ENCODE assay signal across 20 cellular contexts in the genomic region with DNA sequence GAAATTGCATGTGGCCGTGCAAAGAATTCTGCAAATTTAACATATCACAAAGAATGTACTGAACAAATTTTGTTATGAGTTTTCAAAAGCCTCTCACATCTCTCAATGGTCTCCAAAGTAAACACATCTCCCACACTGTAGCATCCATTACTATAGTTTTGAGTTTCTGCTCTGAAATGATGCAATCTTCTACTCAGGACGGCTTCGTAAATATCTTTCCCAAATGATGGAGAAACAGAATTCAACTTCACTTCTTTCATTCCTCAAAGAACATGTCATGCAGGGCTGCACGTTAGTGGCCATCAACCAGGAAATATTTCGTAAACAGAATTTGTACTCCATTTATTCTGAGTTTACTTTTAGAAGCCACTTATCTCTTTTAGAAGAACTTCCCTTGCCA. TPM values are rescaled to one million over a fixed set of nuclear protein-coding genes. Genes with fewer than 3 reads are reported as not detected.
DNase-seq lines count a peak whose midpoint lies in the region; ATAC-seq and TF ChIP-seq lines count a peak whose summit lies in the region.
"Had no signal": no experiment of that assay in that cellular context is flagged by ENCODE, and none has a peak within 500 bp of the region (broad histone marks: within the 10 kb centered on the region; RNA-seq: fewer than 3 reads in every experiment).

No MANE protein-coding gene starts in this region.

- DNase-seq in cardiac muscle cell (ENCODE audit: low read depth in 1 of 2, low spot score in 1 of 2), result peak in 1 of 2 donors; percentile 61
- no peak for DNase-seq in right atrium auricular region (ENCODE audit: low spot score)
- no peak for DNase-seq in WTC11 (ENCODE audit: low spot score)
- no peak for DNase-seq in left lung
- DNase-seq in spleen, result no peak
- no peak for DNase-seq in globus pallidus (ENCODE audit: low spot score)
- DNase-seq in prostate gland (ENCODE audit: low spot score), result no peak
- DNase-seq in activated naive CD4-positive, alpha-beta T cell (lab: John Stamatoyannopoulos, UW), result no peak
- DNase-seq: activated CD4-positive, alpha-beta T cell treated with anti-CD3 and anti-CD28 coated beads for 36 hours; CD4-positive, CD25-positive, alpha-beta regulatory T cell; glutamatergic neuron; MG63; NCI-H146; NCI-H2171 treated with DMSO at 0.1 percent for 48 hours; NCI-H526 treated with DMSO at 0.1 percent for 48 hours had no signal

- intact Hi-C loops in left lung (cut with DNase I) (no loop called here), spleen (cut with DNase I; ENCODE audit: low total_unique reads) (loop anchor here (10.0 kb wide), 1 partner anchor 50 kb away; no protein-coding TSS in a partner anchor), prostate gland (cut with DNase I) (no loop called here)

- TF ChIP-seq POLR2A in spleen (IDR thresholded peaks at IDR 0.05) (no peak), prostate gland (IDR thresholded peaks at IDR 0.05) (no peak)

- WGBS in spleen, 5 donors, result 54 to 75% (median 63%) methylated on average over 5 of the region's 5 CpGs
- 77% methylated on average over 5 of the region's 5 CpGs for WGBS in prostate gland

- POLR2A ChIA-PET in WTC11 (lab: Charles Lee), result no interaction called here

- H3K36me3 ChIP-seq in cardiac muscle cell (no peaks in the 10 kb centered on the region), right atrium auricular region (no peaks in the 10 kb centered on the region), left lung (no peaks in the 10 kb centered on the region), spleen (no peaks in the 10 kb centered on the region), prostate gland (no peaks in the 10 kb centered on the region)
- H3K36me3 ChIP-seq: MG63 had no signal

- H3K4me1 ChIP-seq in cardiac muscle cell (ENCODE audit: low read depth) (peaks cover 15% of the 10 kb centered on the region), right atrium auricular region (no peaks in the 10 kb centered on the region), left lung (peaks cover 8 to 35% of the 10 kb centered on the region in 2 donors), spleen (peaks cover 3 to 31% (median 13%) of the 10 kb centered on the region in 6 donors), prostate gland (replicated peaks) (no peaks in the 10 kb centered on the region)

- H3K4me3 ChIP-seq in cardiac muscle cell (no peak overlapping the region), right atrium auricular region (no peak overlapping the region), left lung (no peak overlapping the region), spleen (no peak overlapping the region), prostate gland (no peak overlapping the region)
- H3K4me3 ChIP-seq: MG63 had no signal

- H3K27me3 ChIP-seq in cardiac muscle cell, result no peaks in the 10 kb centered on the region
- H3K27me3 ChIP-seq in right atrium auricular region, result no peaks in the 10 kb centered on the region
- H3K27me3 ChIP-seq in left lung, result no peaks in the 10 kb centered on the region
- H3K27me3 ChIP-seq in spleen (replicated peaks in 1 of 7), result no peaks in the 10 kb centered on the region
- H3K27me3 ChIP-seq in prostate gland (replicated peaks; ENCODE audit: insufficient read depth), result no peaks in the 10 kb centered on the region
- H3K27me3 ChIP-seq: MG63 had no signal

- no peak overlapping the region for H3K4me3 Mint-ChIP-seq in WTC11
- H3K4me3 Mint-ChIP-seq: activated CD4-positive, alpha-beta T cell treated with anti-CD3 and anti-CD28 coated beads for 36 hours; CD4-positive, CD25-positive, alpha-beta regulatory T cell had no signal

- H3K27ac ChIP-seq in cardiac muscle cell (peak overlapping the region; percentile 76), right atrium auricular region (peak overlapping the region in 1 of 2 donors; percentile 9), left lung (peak overlapping the region in 1 of 2 donors; percentile 70), spleen (peak overlapping the region in 5 of 8 donors; percentile 15 to 69 (median 54)), prostate gland (no peak overlapping the region)
- H3K27ac ChIP-seq: epithelial cell of prostate, RWPE1 had no signal

- no peak overlapping the region for H3K27ac Mint-ChIP-seq in WTC11
- H3K27ac Mint-ChIP-seq: activated CD4-positive, alpha-beta T cell treated with anti-CD3 and anti-CD28 coated beads for 36 hours; CD4-positive, CD25-positive, alpha-beta regulatory T cell had no signal

- no peak for ATAC-seq in WTC11
- ATAC-seq in left lung, result peak; percentile 66
- ATAC-seq: sciatic nerve, SK-N-SH treated with all-trans-retinoic acid at 6 μM for 48 hours had no signal

- peaks cover 13% of the 10 kb centered on the region for H3K9me3 Mint-ChIP-seq in WTC11

- no peaks in the 10 kb centered on the region for H3K9me3 ChIP-seq in cardiac muscle cell (ENCODE audit: low read depth)
- H3K9me3 ChIP-seq in right atrium auricular region, result no peaks in the 10 kb centered on the region
- H3K9me3 ChIP-seq in left lung, result peaks cover 0 to 11% of the 10 kb centered on the region in 2 donors
- H3K9me3 ChIP-seq in spleen, result peaks cover 4 to 17% (median 14%) of the 10 kb centered on the region in 8 donors
- no peaks in the 10 kb centered on the region for H3K9me3 ChIP-seq in prostate gland

- TF ChIP-seq CTCF in cardiac muscle cell (IDR thresholded peaks at IDR 0.05; ENCODE audit: low read depth, low read length) (no peak), right atrium auricular region (IDR thresholded peaks at IDR 0.05) (no peak), WTC11 (IDR thresholded peaks at IDR 0.05) (no peak), left lung (IDR thresholded peaks at IDR 0.05) (no peak), spleen (IDR thresholded peaks at IDR 0.05 in 8 of 11, conservative IDR thresholded peaks at IDR 0.05 in 3 of 11) (no peak), prostate gland (IDR thresholded peaks at IDR 0.05) (no peak)

- peaks cover 33% of the 10 kb centered on the region for H3K4me1 Mint-ChIP-seq in WTC11

- CTCF ChIA-PET in WTC11 (lab: Charles Lee), result no interaction called here

- peaks cover 10% of the 10 kb centered on the region for H3K36me3 Mint-ChIP-seq in WTC11

- H3K27me3 Mint-ChIP-seq in WTC11 (ENCODE audit: low read depth), result no peaks in the 10 kb centered on the region
- H3K27me3 Mint-ChIP-seq: activated CD4-positive, alpha-beta T cell treated with anti-CD3 and anti-CD28 coated beads for 36 hours; activated T-helper 17 cell treated with anti-CD3 and anti-CD28 coated beads, Interleukin-2, amount 50 U/mL, for 72 hours had no signal

TF ChIP-seq in WTC11, 78 proteins besides CTCF, POLR2A, EP300 and RAD21:
- TF ChIP-seq, protein P1, sequence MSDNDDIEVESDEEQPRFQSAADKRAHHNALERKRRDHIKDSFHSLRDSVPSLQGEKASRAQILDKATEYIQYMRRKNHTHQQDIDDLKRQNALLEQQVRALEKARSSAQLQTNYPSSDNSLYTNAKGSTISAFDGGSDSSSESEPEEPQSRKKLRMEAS (CRISPR knock-in tag; IDR thresholded peaks at IDR 0.05), result no peak
- peak; percentile 69 for TF ChIP-seq GABPB1 (CRISPR knock-in tag; IDR thresholded peaks at IDR 0.05)

RNA-seq across cellular contexts. Expression of a gene that starts 17.5 kb away (rescaled TPM):
- total RNA-seq in cardiac muscle cell (200 and 260 TPM in 2 replicates), right atrium auricular region (10 to 100 TPM; 25.7 to 54.1 TPM), WTC11 (2021) (136 to 245 TPM (median 141 TPM) in 3 replicates), left lung (100 to 1,000 TPM; 115 to 147 TPM), spleen (100 to 1,000 TPM; 104 to 193 (median 143) TPM), prostate gland (10 to 100 TPM; 30.6 to 36.2 TPM)
- polyA plus RNA-seq in cardiac muscle cell (177 and 191 TPM in 2 replicates), spleen (10 to 100 TPM; 34.7 to 43.0 (median 35.1) TPM)

Comparison
In these comparisons a context has a peak if more than half of its experiments do, and no peak if none do; other contexts are left out.
1. H3K27ac ChIP-seq: peak in cardiac muscle cell (single experiment) and spleen (5 of 8); none in prostate gland (0 of 2).